1 cellular context compared by ENCODE assay signal in genomic region chr20:31572701-31573554, GRCh38.
TF ChIP-seq lines count a peak whose summit lies in the region.

No MANE protein-coding gene starts in this region.

TF ChIP-seq in HEK293, 187 proteins besides CTCF, POLR2A, EP300 and RAD21 (continued from another document and continues in another):
- peak; percentile 66 for TF ChIP-seq ZNF449 (tag by site-specific recombination; IDR thresholded peaks at IDR 0.05)
- TF ChIP-seq ZNF639 (tag by site-specific recombination; IDR thresholded peaks at IDR 0.05) = 0 out of 2 replicates have a peak, but pooled peaks have one; percentile 70
- no peak for TF ChIP-seq ZNF645 (tag by site-specific recombination; IDR thresholded peaks at IDR 0.05)
- TF ChIP-seq ZNF18 (tag by site-specific recombination; IDR thresholded peaks at IDR 0.05) = no peak
- peak; percentile 71; the same call in 1 of the 2 replicates for TF ChIP-seq KLF7 (tag by site-specific recombination; IDR thresholded peaks at IDR 0.05; ENCODE audit: borderline replicate concordance)
- no peak for TF ChIP-seq ZFP3 (tag by site-specific recombination; IDR thresholded peaks at IDR 0.05; ENCODE audit: low read depth)
- no peak for TF ChIP-seq ZNF114 (tag by site-specific recombination; IDR thresholded peaks at IDR 0.05)
- peak; percentile 50; the same call in 1 of the 2 replicates for TF ChIP-seq KLF16 (tag by site-specific recombination; IDR thresholded peaks at IDR 0.05)
- peak; percentile 95 for TF ChIP-seq ZSCAN30 (tag by site-specific recombination; IDR thresholded peaks at IDR 0.05)
- TF ChIP-seq ZNF555 (tag by site-specific recombination; conservative IDR thresholded peaks at IDR 0.05) = no peak
- peak; percentile 80 for TF ChIP-seq ZNF324 (tag by site-specific recombination; IDR thresholded peaks at IDR 0.05)
- peak; percentile 100 for TF ChIP-seq KLF8 (tag by site-specific recombination; IDR thresholded peaks at IDR 0.05)
- peak; percentile 26; the same call in 1 of the 2 replicates for TF ChIP-seq ZNF2 (tag by site-specific recombination; IDR thresholded peaks at IDR 0.05)
- peak; percentile 84 for TF ChIP-seq EGR2 (tag by site-specific recombination; IDR thresholded peaks at IDR 0.05; ENCODE audit: low read depth)
- no peak for TF ChIP-seq ZNF776 (tag by site-specific recombination; IDR thresholded peaks at IDR 0.05; ENCODE audit: borderline replicate concordance)
- TF ChIP-seq ZNF16 (tag by site-specific recombination; IDR thresholded peaks at IDR 0.05; ENCODE audit: low read depth) = no peak
- TF ChIP-seq ZBTB17 (tag by site-specific recombination; IDR thresholded peaks at IDR 0.05) = peak; percentile 76
- TF ChIP-seq KLF10 (tag by site-specific recombination; IDR thresholded peaks at IDR 0.05) = peak; percentile 93
- TF ChIP-seq KLF17 (tag by site-specific recombination; IDR thresholded peaks at IDR 0.05) = peak; percentile 84
- TF ChIP-seq ZNF19 (tag by site-specific recombination; IDR thresholded peaks at IDR 0.05; ENCODE audit: low read depth) = no peak
- TF ChIP-seq ZBTB21 (tag by site-specific recombination; IDR thresholded peaks at IDR 0.05) = no peak
- TF ChIP-seq ZNF530 (tag by site-specific recombination; IDR thresholded peaks at IDR 0.05; ENCODE audit: low read depth) = no peak
- no peak for TF ChIP-seq ZNF350 (tag by site-specific recombination; IDR thresholded peaks at IDR 0.05)
- TF ChIP-seq ZNF138 (tag by site-specific recombination; IDR thresholded peaks at IDR 0.05; ENCODE audit: borderline replicate concordance) = no peak
- no peak for TF ChIP-seq ZNF221 (tag by site-specific recombination; IDR thresholded peaks at IDR 0.05; ENCODE audit: borderline replicate concordance)
- TF ChIP-seq KLF1 (tag by site-specific recombination; IDR thresholded peaks at IDR 0.05) = peak; percentile 100
- TF ChIP-seq ZNF341 (tag by site-specific recombination; IDR thresholded peaks at IDR 0.05; ENCODE audit: low read depth) = peak; percentile 65
- no peak for TF ChIP-seq ZNF623 (tag by site-specific recombination; IDR thresholded peaks at IDR 0.05)
- no peak for TF ChIP-seq ZNF701 (tag by site-specific recombination; IDR thresholded peaks at IDR 0.05)
- 0 out of 2 replicates have a peak, but pooled peaks have one; percentile 10 for TF ChIP-seq SCRT2 (tag by site-specific recombination; IDR thresholded peaks at IDR 0.05)
- TF ChIP-seq ZNF112 (tag by site-specific recombination; IDR thresholded peaks at IDR 0.05) = no peak
- TF ChIP-seq ZNF473 (tag by site-specific recombination; IDR thresholded peaks at IDR 0.05) = no peak
- no peak for TF ChIP-seq ZNF747 (tag by site-specific recombination; IDR thresholded peaks at IDR 0.05)
- TF ChIP-seq MYNN (tag by site-specific recombination; IDR thresholded peaks at IDR 0.05; ENCODE audit: borderline replicate concordance) = no peak; the same call in 1 of the 2 replicates
- peak; percentile 85 for TF ChIP-seq ZNF600 (tag by site-specific recombination; IDR thresholded peaks at IDR 0.05)
- TF ChIP-seq ZNF292 (tag by site-specific recombination; IDR thresholded peaks at IDR 0.05; ENCODE audit: borderline replicate concordance, low read depth) = no peak
- no peak for TF ChIP-seq ZNF423 (tag by site-specific recombination; IDR thresholded peaks at IDR 0.05)
- no peak for TF ChIP-seq ZNF37A (tag by site-specific recombination; IDR thresholded peaks at IDR 0.05)
- TF ChIP-seq OVOL3 (tag by site-specific recombination; IDR thresholded peaks at IDR 0.05) = no peak
- TF ChIP-seq ZNF518A (tag by site-specific recombination; conservative IDR thresholded peaks at IDR 0.05; ENCODE audit: low read depth) = no peak
- TF ChIP-seq ZNF169 (tag by site-specific recombination; IDR thresholded peaks at IDR 0.05) = no peak
- no peak for TF ChIP-seq ZNF843 (tag by site-specific recombination; IDR thresholded peaks at IDR 0.05)
- no peak for TF ChIP-seq ZNF529 (tag by site-specific recombination; IDR thresholded peaks at IDR 0.05; ENCODE audit: insufficient replicate concordance)
- no peak for TF ChIP-seq ZNF704 (tag by site-specific recombination; IDR thresholded peaks at IDR 0.05)
- TF ChIP-seq GFI1B (tag by site-specific recombination; IDR thresholded peaks at IDR 0.05) = no peak
- TF ChIP-seq ZSCAN5A (tag by site-specific recombination; IDR thresholded peaks at IDR 0.05) = peak; percentile 19; the same call in 1 of the 2 replicates
- no peak for TF ChIP-seq ZNF791 (tag by site-specific recombination; IDR thresholded peaks at IDR 0.05)
- no peak for TF ChIP-seq ZNF544 (tag by site-specific recombination; IDR thresholded peaks at IDR 0.05)
- 0 out of 2 replicates have a peak, but pooled peaks have one; percentile 41 for TF ChIP-seq ZFP69B (tag by site-specific recombination; IDR thresholded peaks at IDR 0.05)
- TF ChIP-seq FEZF1 (tag by site-specific recombination; IDR thresholded peaks at IDR 0.05) = peak; percentile 67
- TF ChIP-seq ZNF571 (tag by site-specific recombination; IDR thresholded peaks at IDR 0.05) = no peak
- no peak for TF ChIP-seq ZNF302 (tag by site-specific recombination; IDR thresholded peaks at IDR 0.05; ENCODE audit: low read depth)
- TF ChIP-seq RBAK (tag by site-specific recombination; IDR thresholded peaks at IDR 0.05) = no peak
- no peak for TF ChIP-seq TRIM28 (IDR thresholded peaks at IDR 0.05; ENCODE audit: borderline replicate concordance, low read length)
- TF ChIP-seq ZNF133 (tag by site-specific recombination; IDR thresholded peaks at IDR 0.05) = no peak
- TF ChIP-seq ZNF223 (tag by site-specific recombination; IDR thresholded peaks at IDR 0.05) = no peak
- peak; percentile 96 for TF ChIP-seq ZEB2 (tag by site-specific recombination; IDR thresholded peaks at IDR 0.05)
- no peak for TF ChIP-seq ZNF175 (tag by site-specific recombination; IDR thresholded peaks at IDR 0.05)
- no peak for TF ChIP-seq ZSCAN16 (tag by site-specific recombination; IDR thresholded peaks at IDR 0.05)
- TF ChIP-seq ZNF792 (tag by site-specific recombination; IDR thresholded peaks at IDR 0.05) = no peak
- no peak for TF ChIP-seq ZNF621 (tag by site-specific recombination; IDR thresholded peaks at IDR 0.05)
